In the genomic region with DNA sequence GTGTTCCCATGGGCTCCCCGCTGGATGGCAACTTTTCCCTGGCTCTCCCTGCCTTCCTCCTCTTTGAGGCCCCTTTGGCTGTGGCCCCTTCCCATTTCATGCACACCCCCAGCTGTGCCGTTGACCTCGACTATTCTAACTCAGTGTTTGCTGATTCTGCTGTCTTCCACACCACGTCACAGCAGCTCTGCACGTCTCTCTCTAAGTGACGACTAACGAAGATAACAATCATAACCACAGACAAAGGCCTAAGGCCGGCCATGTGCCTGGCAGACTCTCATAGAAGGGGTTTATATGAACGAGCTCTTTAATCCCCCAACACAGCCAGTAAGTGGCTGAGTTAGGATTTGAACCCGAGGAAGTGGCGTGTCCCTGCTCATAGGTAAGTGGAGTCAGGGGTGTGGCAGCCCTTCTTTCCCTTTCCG, we compare ENCODE assay signal across 27 cellular contexts.
A peak's percentile ranks its signal among the peaks of the same experiment; 100 is the strongest.
DNase-seq lines count a peak whose midpoint lies in the region; ATAC-seq, FAIRE-seq and TF ChIP-seq lines count a peak whose summit lies in the region.
"Had no signal": no experiment of that assay in that cellular context is flagged by ENCODE, and none has a peak within 500 bp of the region (broad histone marks: within the 10 kb centered on the region; RNA-seq: fewer than 3 reads in every experiment).

No MANE protein-coding gene starts in this region.

- ATAC-seq in activated CD8-positive, alpha-beta memory T cell treated with anti-CD3 and anti-CD28 coated beads, Interleukin-2, amount 10 ng/mL, durations not matched to agents 7 days and 5 days = no peak
- no peak for ATAC-seq in HCT116
- ATAC-seq: A549, GM12878 had no signal

- no TSS peak for BruUV-seq in HCT116 (replicated peaks; lab: Mats Ljungman, UMichigan)

- peaks cover 20% of the 10 kb centered on the region for H3K27me3 Mint-ChIP-seq in activated CD8-positive, alpha-beta memory T cell treated with anti-CD3 and anti-CD28 coated beads, Interleukin-2, amount 10 ng/mL, durations not matched to agents 7 days and 5 days
- H3K27me3 Mint-ChIP-seq: CD4-positive, alpha-beta T cell had no signal

- no peak overlapping the region for H3K4me3 Mint-ChIP-seq in activated CD8-positive, alpha-beta memory T cell treated with anti-CD3 and anti-CD28 coated beads, Interleukin-2, amount 10 ng/mL, durations not matched to agents 7 days and 5 days
- H3K4me3 Mint-ChIP-seq: CD4-positive, alpha-beta T cell had no signal

- peak overlapping the region; percentile 92 for H3K4me2 ChIP-seq in HCT116 (ENCODE audit: low read length)
- H3K4me2 ChIP-seq: A549, KMS-11 had no signal

- no peaks in the 10 kb centered on the region for H3K79me2 ChIP-seq in HCT116 (ENCODE audit: insufficient read depth, low read length)

- RAD21 ChIA-PET in HCT116 (lab: Charles Lee; ENCODE audit: low non-redundant PET in 1 of 2, low total read pairs in 2 of 2, uncharacterized antibody in 2 of 2, unreplicated experiment in 2 of 2) = no interaction called here

- H3K27ac Mint-ChIP-seq in activated CD8-positive, alpha-beta memory T cell treated with anti-CD3 and anti-CD28 coated beads, Interleukin-2, amount 10 ng/mL, durations not matched to agents 7 days and 5 days = no peak overlapping the region
- H3K27ac Mint-ChIP-seq: CD4-positive, alpha-beta T cell had no signal

- no peaks in the 10 kb centered on the region for H4K20me1 ChIP-seq in HCT116 (ENCODE audit: insufficient read depth)

- intact Hi-C loops in HCT116 (cut with micrococcal nuclease) = loop anchor here (2.0 to 10.0 kb wide), 6 partner anchors 146 to 939 kb away; a partner anchor contains a TSS

- no peaks in the 10 kb centered on the region for H3K27me3 ChIP-seq in HCT116 (ENCODE audit: insufficient read depth, low read length)

- CTCF ChIA-PET in activated CD8-positive, alpha-beta memory T cell treated with anti-CD3 and anti-CD28 coated beads, Interleukin-2, amount 10 ng/mL, durations not matched to agents 7 days and 5 days (lab: Charles Lee) = no interaction called here
- CTCF ChIA-PET in HCT116 (lab: Charles Lee) = no interaction called here

- no peaks in the 10 kb centered on the region for H3K9me3 ChIP-seq in HCT116 (ENCODE audit: control insufficient read depth in 1 of 2, insufficient read depth in 1 of 2, low read depth in 1 of 2, low read length in 2 of 2)
- H3K9me3 ChIP-seq: A549; BLaER1 treated with 17β-estradiol and CSF1 and Interleukin-3, amounts not matched to agents 10 nM and 100 nM; HAP-1 had no signal

- peak overlapping the region; percentile 64; the same call in 1 of the 2 replicates for H3K27ac ChIP-seq in HCT116 (ENCODE audit: low read depth, low read length)
- H3K27ac ChIP-seq: KMS-11, SK-N-MC had no signal

- POLR2A ChIA-PET in HCT116 (lab: Charles Lee) = interaction anchor here (1.2 kb wide), 1 partner anchor 151 kb away, joined by 3 read pairs; a partner anchor contains a TSS

- TF ChIP-seq CTCF in HCT116 (IDR thresholded peaks at IDR 0.05 in 2 of 3, conservative IDR thresholded peaks at IDR 0.05 in 1 of 3; ENCODE audit: borderline replicate concordance in 1 of 3, insufficient read depth in 1 of 3, low read depth in 2 of 3, low read length in 2 of 3) = no peak
- TF ChIP-seq CTCF in D721Med (IDR thresholded peaks at IDR 0.05; ENCODE audit: insufficient read depth, missing control alignments) = no peak

- no peak overlapping the region for H3K4me3 ChIP-seq in HCT116 (replicated peaks in 1 of 2; ENCODE audit: low read depth in 1 of 2, low read length in 2 of 2)
- H3K4me3 ChIP-seq: A549; BLaER1 treated with 17β-estradiol and CSF1 and Interleukin-3, amounts not matched to agents 10 nM and 100 nM; GM12878; HAP-1; SK-N-MC had no signal

- no peak for TF ChIP-seq RAD21 in HCT116 (IDR thresholded peaks at IDR 0.05; ENCODE audit: low read depth)

- peak overlapping the region; percentile 40 for H3K9ac ChIP-seq in HCT116 (ENCODE audit: low read length)
- H3K9ac ChIP-seq: BLaER1 treated with 17β-estradiol and CSF1 and Interleukin-3, amounts not matched to agents 10 nM and 100 nM; KMS-11 had no signal

- no peaks in the 10 kb centered on the region for H3K36me3 ChIP-seq in HCT116 (ENCODE audit: control insufficient read depth in 1 of 2, insufficient read depth in 2 of 2, low read length in 2 of 2)
- H3K36me3 ChIP-seq: BLaER1 treated with 17β-estradiol and CSF1 and Interleukin-3, amounts not matched to agents 10 nM and 100 nM; HAP-1 had no signal

- peaks cover 1% of the 10 kb centered on the region for H3K9me3 Mint-ChIP-seq in activated CD8-positive, alpha-beta memory T cell treated with anti-CD3 and anti-CD28 coated beads, Interleukin-2, amount 10 ng/mL, durations not matched to agents 7 days and 5 days (ENCODE audit: low read depth)
- H3K9me3 Mint-ChIP-seq: CD4-positive, alpha-beta T cell had no signal

- DNase-seq in activated CD8-positive, alpha-beta memory T cell treated with anti-CD3 and anti-CD28 coated beads, Interleukin-2, amount 50 U/mL, for 48 hours = peak; percentile 47
- DNase-seq in activated CD8-positive, alpha-beta memory T cell treated with anti-CD3 and anti-CD28 coated beads, Interleukin-2, amount 10 ng/mL, durations not matched to agents 7 days and 5 days = no peak
- DNase-seq in HCT116 (ENCODE audit: low read depth, low spot score) (no peak), RPMI7951 (ENCODE audit: low read depth) (peak; percentile 78), mesenteric fat pad (ENCODE audit: low spot score) (peak; percentile 64), nucleus accumbens (lab: John Stamatoyannopoulos, UW) (no peak), D721Med (ENCODE audit: insufficient read length, low spot score) (no peak), putamen (ENCODE audit: low spot score) (no peak)
- DNase-seq: AML-193; CD4-positive, alpha-beta T cell; EL; GDM1; GOT3; IMR-90; NCI-H1048; NCI-H1417; NCI-H1694 treated with DMSO at 0.1 percent for 48 hours; NCI-H2081; NCI-H2227 treated with DMSO at 0.1 percent for 48 hours; NCI-H526 treated with DMSO at 0.1 percent for 48 hours; SIG-M5 had no signal

- no peak overlapping the region for H2AFZ ChIP-seq in HCT116 (ENCODE audit: low read depth, low read length, poor library complexity, severe bottlenecking)

- FAIRE-seq in D721Med (lab: Jason Lieb, UNC) = no peak
- FAIRE-seq: A549, GM12878 had no signal

- H3K9me2 ChIP-seq in HCT116 (ENCODE audit: insufficient read depth) = no peaks in the 10 kb centered on the region

- H3K4me1 Mint-ChIP-seq in activated CD8-positive, alpha-beta memory T cell treated with anti-CD3 and anti-CD28 coated beads, Interleukin-2, amount 10 ng/mL, durations not matched to agents 7 days and 5 days = peaks cover 27% of the 10 kb centered on the region

- TF ChIP-seq POLR2A in HCT116 (IDR thresholded peaks at IDR 0.05; ENCODE audit: borderline replicate concordance, extremely low read depth, insufficient read depth, insufficient read length) = no peak

- no peaks in the 10 kb centered on the region for H3K36me3 Mint-ChIP-seq in activated CD8-positive, alpha-beta memory T cell treated with anti-CD3 and anti-CD28 coated beads, Interleukin-2, amount 10 ng/mL, durations not matched to agents 7 days and 5 days

- H3K4me1 ChIP-seq in HCT116 (ENCODE audit: control insufficient read depth in 1 of 2, insufficient read depth in 2 of 2, low read length in 2 of 2) = peaks cover 66 to 73% of the 10 kb centered on the region in 2 experiments
- H3K4me1 ChIP-seq: HAP-1 had no signal

TF ChIP-seq in HCT116, 20 proteins besides CTCF, POLR2A, EP300 and RAD21:
- no peak for TF ChIP-seq JUND (IDR thresholded peaks at IDR 0.05)
- no peak for TF ChIP-seq POLR2AphosphoS5 (IDR thresholded peaks at IDR 0.05; ENCODE audit: low read depth, low read length)
- TF ChIP-seq ELF1 (IDR thresholded peaks at IDR 0.05; ENCODE audit: borderline replicate concordance, low read depth) = no peak
- no peak for TF ChIP-seq EZH2 (IDR thresholded peaks at IDR 0.05)
- no peak for TF ChIP-seq SRF (IDR thresholded peaks at IDR 0.05; ENCODE audit: low read depth)
- TF ChIP-seq, protein P1, sequence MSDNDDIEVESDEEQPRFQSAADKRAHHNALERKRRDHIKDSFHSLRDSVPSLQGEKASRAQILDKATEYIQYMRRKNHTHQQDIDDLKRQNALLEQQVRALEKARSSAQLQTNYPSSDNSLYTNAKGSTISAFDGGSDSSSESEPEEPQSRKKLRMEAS (IDR thresholded peaks at IDR 0.05) = no peak
- TF ChIP-seq, protein P2, sequence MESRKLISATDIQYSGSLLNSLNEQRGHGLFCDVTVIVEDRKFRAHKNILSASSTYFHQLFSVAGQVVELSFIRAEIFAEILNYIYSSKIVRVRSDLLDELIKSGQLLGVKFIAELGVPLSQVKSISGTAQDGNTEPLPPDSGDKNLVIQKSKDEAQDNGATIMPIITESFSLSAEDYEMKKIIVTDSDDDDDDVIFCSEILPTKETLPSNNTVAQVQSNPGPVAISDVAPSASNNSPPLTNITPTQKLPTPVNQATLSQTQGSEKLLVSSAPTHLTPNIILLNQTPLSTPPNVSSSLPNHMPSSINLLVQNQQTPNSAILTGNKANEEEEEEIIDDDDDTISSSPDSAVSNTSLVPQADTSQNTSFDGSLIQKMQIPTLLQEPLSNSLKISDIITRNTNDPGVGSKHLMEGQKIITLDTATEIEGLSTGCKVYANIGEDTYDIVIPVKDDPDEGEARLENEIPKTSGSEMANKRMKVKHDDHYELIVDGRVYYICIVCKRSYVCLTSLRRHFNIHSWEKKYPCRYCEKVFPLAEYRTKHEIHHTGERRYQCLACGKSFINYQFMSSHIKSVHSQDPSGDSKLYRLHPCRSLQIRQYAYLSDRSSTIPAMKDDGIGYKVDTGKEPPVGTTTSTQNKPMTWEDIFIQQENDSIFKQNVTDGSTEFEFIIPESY (IDR thresholded peaks at IDR 0.05; ENCODE audit: extremely low read depth, insufficient replicate concordance, low read length) = no peak
- TF ChIP-seq EZH2phosphoT487 (IDR thresholded peaks at IDR 0.05; ENCODE audit: borderline replicate concordance) = no peak
- TF ChIP-seq ZNF274 (IDR thresholded peaks at IDR 0.05; ENCODE audit: low read depth, low read length) = no peak
- TF ChIP-seq YY1 (IDR thresholded peaks at IDR 0.05; ENCODE audit: extremely low read depth, insufficient replicate concordance, low read depth, low read length) = no peak
- TF ChIP-seq FOSL1 (IDR thresholded peaks at IDR 0.05; ENCODE audit: low read depth) = no peak
- TF ChIP-seq EGR1 (IDR thresholded peaks at IDR 0.05; ENCODE audit: low read depth) = no peak
- TF ChIP-seq SP1 (IDR thresholded peaks at IDR 0.05; ENCODE audit: low read depth) = no peak
- TF ChIP-seq SIN3A (IDR thresholded peaks at IDR 0.05; ENCODE audit: low read depth) = no peak
- TF ChIP-seq ZFX (IDR thresholded peaks at IDR 0.05) = no peak
- no peak for TF ChIP-seq CBX3 (IDR thresholded peaks at IDR 0.05; ENCODE audit: low read depth)

Comparison
In these comparisons a context has a peak if more than half of its experiments do, and no peak if none do; other contexts are left out.
1. DNase-seq: peak in activated CD8-positive, alpha-beta memory T cell treated with anti-CD3 and anti-CD28 coated beads, Interleukin-2, amount 50 U/mL, for 48 hours (single experiment), RPMI7951 (single experiment) and mesenteric fat pad (single experiment); none in activated CD8-positive, alpha-beta memory T cell treated with anti-CD3 and anti-CD28 coated beads, Interleukin-2, amount 10 ng/mL, durations not matched to agents 7 days and 5 days (single experiment), HCT116 (single experiment), nucleus accumbens (0 of 56), D721Med (single experiment) and putamen (single experiment).